ENCODE assay signal across 1 cellular context in the genomic region with DNA sequence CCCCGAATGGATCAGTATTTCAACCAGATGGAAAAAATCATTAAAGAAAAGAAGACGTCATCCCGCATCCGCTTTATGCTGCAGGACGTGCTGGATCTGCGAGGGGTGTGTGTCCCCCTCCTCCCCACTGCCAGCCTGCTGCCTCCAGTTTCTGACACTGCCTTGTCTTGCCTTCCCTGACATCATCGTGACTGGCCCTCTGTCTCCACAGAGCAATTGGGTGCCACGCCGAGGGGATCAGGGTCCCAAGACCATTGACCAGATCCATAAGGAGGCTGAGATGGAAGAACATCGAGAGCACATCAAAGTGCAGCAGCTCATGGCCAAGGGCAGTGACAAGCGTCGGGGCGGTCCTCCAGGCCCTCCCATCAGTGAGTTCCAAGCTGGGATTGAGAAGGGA.
TF ChIP-seq lines count a peak whose summit lies in the region.

No MANE protein-coding gene starts in this region.

TF ChIP-seq in WTC11, 78 proteins besides CTCF, POLR2A, EP300 and RAD21:
- no peak for TF ChIP-seq MAX (CRISPR knock-in tag; IDR thresholded peaks at IDR 0.05)
- TF ChIP-seq RORB (CRISPR knock-in tag; IDR thresholded peaks at IDR 0.05): no peak
- TF ChIP-seq ZNF121 (CRISPR knock-in tag; IDR thresholded peaks at IDR 0.05): no peak
- TF ChIP-seq USF2 (CRISPR knock-in tag; IDR thresholded peaks at IDR 0.05): no peak
